ENCODE assay signal across 1 cellular context in the genomic region with DNA sequence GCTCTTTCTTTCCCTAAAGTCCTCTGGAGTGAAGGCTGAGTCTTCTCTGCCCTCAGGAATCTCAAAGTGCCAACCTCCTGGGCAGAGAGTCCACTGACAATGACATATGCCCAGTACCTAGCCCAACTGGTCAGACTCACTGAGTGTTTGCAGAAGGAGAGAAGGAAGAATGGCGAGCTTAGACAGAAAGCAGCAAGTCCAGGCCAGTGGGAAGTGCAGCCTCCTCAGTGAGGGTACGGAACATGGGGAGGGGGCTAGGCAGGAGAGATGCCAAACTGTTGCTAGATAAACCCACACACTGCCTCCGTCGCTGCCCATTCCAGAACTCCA.
TF ChIP-seq lines count a peak whose summit lies in the region.

No MANE protein-coding gene starts in this region.

TF ChIP-seq in HEK293, 187 proteins besides CTCF, POLR2A, EP300 and RAD21 (continued from another document):
- no peak for TF ChIP-seq SP3 (tag by site-specific recombination; IDR thresholded peaks at IDR 0.05)
- TF ChIP-seq ZNF664 (tag by site-specific recombination; IDR thresholded peaks at IDR 0.05) = no peak
- no peak for TF ChIP-seq ZNF140 (tag by site-specific recombination; IDR thresholded peaks at IDR 0.05)
- no peak for TF ChIP-seq PRDM6 (tag by site-specific recombination; IDR thresholded peaks at IDR 0.05)
